ENCODE assay signal across 12 cellular contexts in genomic region chr14:101083564-101084435, GRCh38.
DNase-seq lines count a peak whose midpoint lies in the region; ATAC-seq and TF ChIP-seq lines count a peak whose summit lies in the region.
"Had no signal": no experiment of that assay in that cellular context is flagged by ENCODE, and none has a peak within 500 bp of the region (broad histone marks: within the 10 kb centered on the region; RNA-seq: fewer than 3 reads in every experiment).

No MANE protein-coding gene starts in this region.

- no peaks in the 10 kb centered on the region for H3K36me3 ChIP-seq in hepatocyte (replicated peaks; ENCODE audit: insufficient read depth, low read depth)
- H3K36me3 ChIP-seq in transverse colon: no peaks in the 10 kb centered on the region

- intact Hi-C loops in transverse colon (cut with DNase I; ENCODE audit: low total_unique reads): no loop called here

- H3K27ac ChIP-seq in hepatocyte (no peak overlapping the region), transverse colon (no peak overlapping the region)

- H3K27me3 ChIP-seq in hepatocyte (peaks cover 3% of the 10 kb centered on the region), transverse colon (peaks cover 31% of the 10 kb centered on the region)

- TF ChIP-seq CTCF in hepatocyte (IDR thresholded peaks at IDR 0.05; ENCODE audit: poor library complexity): peak; percentile 11
- no peak for TF ChIP-seq CTCF in transverse colon (IDR thresholded peaks at IDR 0.05)

- H3K4me2 ChIP-seq in hepatocyte: no peak overlapping the region

- H4K20me1 ChIP-seq in hepatocyte (ENCODE audit: insufficient read depth, poor library complexity, severe bottlenecking): no peaks in the 10 kb centered on the region

- in situ Hi-C loops in transverse colon (cut with MboI; ENCODE audit: low pct_ligation_motif_present in 1 of 4, low pct_unique_long_range_greater_than_20kb in 1 of 4, low sequenced_read_pairs in 3 of 4): no loop called here

- H2AFZ ChIP-seq in hepatocyte: no peak overlapping the region

- TF ChIP-seq EP300 in transverse colon (IDR thresholded peaks at IDR 0.05; ENCODE audit: low read depth): no peak

- 75% methylated on average over 18 of the region's 18 CpGs for WGBS in hepatocyte (ENCODE audit: low lambda C conversion rate, missing lambda C conversion rate)
- 64 to 67% methylated on average over 1 to 18 of the region's 18 CpGs for WGBS in transverse colon (ENCODE audit: low coverage in 1 of 2), 2 donors

- TF ChIP-seq POLR2A in transverse colon (IDR thresholded peaks at IDR 0.05): no peak

- H3K4me1 ChIP-seq in hepatocyte (ENCODE audit: insufficient read depth) (no peaks in the 10 kb centered on the region), transverse colon (no peaks in the 10 kb centered on the region)

- no peaks in the 10 kb centered on the region for H3K9me3 ChIP-seq in hepatocyte (ENCODE audit: low read depth)
- H3K9me3 ChIP-seq in transverse colon: no peaks in the 10 kb centered on the region

- no peak for ATAC-seq in HG03196 (IDR thresholded peaks at IDR 0.05; ENCODE audit: unreplicated experiment)
- ATAC-seq: stimulated activated memory B cell treated with anti-CD40 and anti-IgM and Interleukin-4, amounts not matched to agents 10 μg/mL and 1 μg/mL and 100 μg/mL, for 72 hours had no signal

- DNase-seq in activated CD8-positive, alpha-beta memory T cell treated with anti-CD3 and anti-CD28 coated beads for 24 hours: peak; percentile 44
- no peak for DNase-seq in activated CD8-positive, alpha-beta memory T cell treated with anti-CD3 and anti-CD28 coated beads, Interleukin-2, amount 50 U/mL, for 48 hours
- DNase-seq in RKO (ENCODE audit: low spot score): peak; percentile 8
- DNase-seq in hepatocyte (ENCODE audit: low spot score): no peak
- DNase-seq in transverse colon: peak; percentile 8
- DNase-seq in NOMO-1 treated with dmso at 0.1 percent for 144 hours (lab: John Stamatoyannopoulos, UW; ENCODE audit: unreplicated experiment): no peak
- DNase-seq in stimulated activated naive CD4-positive, alpha-beta T cell treated with Interleukin-2 at 50 U/mL for 16 hours (lab: John Stamatoyannopoulos, UW): no peak
- DNase-seq: caudate nucleus; NCI-H1417; stimulated activated CD4-positive, alpha-beta T cell treated with anti-CD3 and anti-CD28 coated beads, Interleukin-12 subunit alpha, Interleukin-12 subunit beta, amount 100 ng/mL, for 4 hours had no signal

- no peaks in the 10 kb centered on the region for H3K79me2 ChIP-seq in hepatocyte

- H3K4me3 ChIP-seq in hepatocyte: no peak overlapping the region
- H3K4me3 ChIP-seq in transverse colon: no peak overlapping the region

- no peaks in the 10 kb centered on the region for H3K9me2 ChIP-seq in hepatocyte (replicated peaks; ENCODE audit: insufficient read depth)

Comparison
In these comparisons a context has a peak if more than half of its experiments do, and no peak if none do; other contexts are left out.
1. DNase-seq: peak in activated CD8-positive, alpha-beta memory T cell treated with anti-CD3 and anti-CD28 coated beads for 24 hours (single experiment), RKO (single experiment) and transverse colon (single experiment); none in activated CD8-positive, alpha-beta memory T cell treated with anti-CD3 and anti-CD28 coated beads, Interleukin-2, amount 50 U/mL, for 48 hours (single experiment), hepatocyte (single experiment), NOMO-1 treated with dmso at 0.1 percent for 144 hours (single experiment) and stimulated activated naive CD4-positive, alpha-beta T cell treated with Interleukin-2 at 50 U/mL for 16 hours (single experiment).